In the genomic region with DNA sequence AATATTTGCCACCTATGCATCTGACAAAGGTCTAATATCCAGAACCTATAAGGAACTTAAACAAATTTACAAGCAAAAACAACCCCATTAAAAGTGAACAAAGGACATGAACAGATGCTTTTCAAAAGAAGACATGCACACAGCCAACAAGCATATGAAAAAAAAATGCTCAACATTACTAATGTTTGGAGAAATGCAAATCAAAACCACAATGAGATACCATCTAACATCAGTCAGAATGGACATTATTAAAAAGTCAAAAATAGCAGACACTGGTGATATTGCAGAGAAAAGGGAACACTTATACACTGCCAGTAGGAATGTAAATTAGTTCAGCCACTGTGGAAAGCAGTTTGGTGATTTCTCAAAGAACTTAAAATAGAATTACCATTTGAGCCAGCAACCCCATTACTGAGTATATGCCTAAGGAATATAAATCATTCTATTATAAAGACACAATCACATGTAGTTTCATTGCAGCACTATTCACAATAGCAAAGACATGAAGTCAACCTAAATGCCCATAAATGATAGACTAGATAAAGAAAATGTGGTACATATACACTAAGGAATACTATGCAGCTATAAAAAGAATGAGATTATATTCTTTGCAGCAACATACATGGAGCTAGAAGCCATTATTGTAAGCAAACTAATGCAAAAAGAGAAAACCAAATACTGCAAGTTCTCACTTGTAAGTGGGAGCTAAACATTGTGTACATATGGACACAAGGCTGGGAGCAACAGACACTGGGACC, we compare ENCODE assay signal across 1 cellular context.
A peak's percentile ranks its signal among the peaks of the same experiment; 100 is the strongest.
TF ChIP-seq lines count a peak whose summit lies in the region.

No MANE protein-coding gene starts in this region.

TF ChIP-seq in SK-N-SH treated with all-trans-retinoic acid at 6 μM for 48 hours, 23 proteins besides CTCF, POLR2A, EP300 and RAD21 (continued from another document):
- TF ChIP-seq ZNF565 (CRISPR knock-in tag; conservative IDR thresholded peaks at IDR 0.05; ENCODE audit: low read depth), result no peak
- no peak for TF ChIP-seq OSR1 (CRISPR knock-in tag; IDR thresholded peaks at IDR 0.05)
- TF ChIP-seq, protein P1, sequence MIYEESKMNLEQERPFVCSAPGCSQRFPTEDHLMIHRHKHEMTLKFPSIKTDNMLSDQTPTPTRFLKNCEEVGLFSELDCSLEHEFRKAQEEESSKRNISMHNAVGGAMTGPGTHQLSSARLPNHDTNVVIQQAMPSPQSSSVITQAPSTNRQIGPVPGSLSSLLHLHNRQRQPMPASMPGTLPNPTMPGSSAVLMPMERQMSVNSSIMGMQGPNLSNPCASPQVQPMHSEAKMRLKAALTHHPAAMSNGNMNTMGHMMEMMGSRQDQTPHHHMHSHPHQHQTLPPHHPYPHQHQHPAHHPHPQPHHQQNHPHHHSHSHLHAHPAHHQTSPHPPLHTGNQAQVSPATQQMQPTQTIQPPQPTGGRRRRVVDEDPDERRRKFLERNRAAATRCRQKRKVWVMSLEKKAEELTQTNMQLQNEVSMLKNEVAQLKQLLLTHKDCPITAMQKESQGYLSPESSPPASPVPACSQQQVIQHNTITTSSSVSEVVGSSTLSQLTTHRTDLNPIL (CRISPR knock-in tag; IDR thresholded peaks at IDR 0.05; ENCODE audit: low read depth), result no peak
- no peak for TF ChIP-seq ZC3H10 (CRISPR knock-in tag; IDR thresholded peaks at IDR 0.05)
- no peak for TF ChIP-seq SNAI2 (CRISPR knock-in tag; IDR thresholded peaks at IDR 0.05)
- TF ChIP-seq ARNTL (CRISPR knock-in tag; IDR thresholded peaks at IDR 0.05; ENCODE audit: borderline replicate concordance, low read depth), result no peak
- no peak for TF ChIP-seq PPARA (CRISPR knock-in tag; IDR thresholded peaks at IDR 0.05; ENCODE audit: borderline replicate concordance)
- peak; percentile 67 for TF ChIP-seq ISL1 (CRISPR knock-in tag; IDR thresholded peaks at IDR 0.05)
- TF ChIP-seq, protein P2, sequence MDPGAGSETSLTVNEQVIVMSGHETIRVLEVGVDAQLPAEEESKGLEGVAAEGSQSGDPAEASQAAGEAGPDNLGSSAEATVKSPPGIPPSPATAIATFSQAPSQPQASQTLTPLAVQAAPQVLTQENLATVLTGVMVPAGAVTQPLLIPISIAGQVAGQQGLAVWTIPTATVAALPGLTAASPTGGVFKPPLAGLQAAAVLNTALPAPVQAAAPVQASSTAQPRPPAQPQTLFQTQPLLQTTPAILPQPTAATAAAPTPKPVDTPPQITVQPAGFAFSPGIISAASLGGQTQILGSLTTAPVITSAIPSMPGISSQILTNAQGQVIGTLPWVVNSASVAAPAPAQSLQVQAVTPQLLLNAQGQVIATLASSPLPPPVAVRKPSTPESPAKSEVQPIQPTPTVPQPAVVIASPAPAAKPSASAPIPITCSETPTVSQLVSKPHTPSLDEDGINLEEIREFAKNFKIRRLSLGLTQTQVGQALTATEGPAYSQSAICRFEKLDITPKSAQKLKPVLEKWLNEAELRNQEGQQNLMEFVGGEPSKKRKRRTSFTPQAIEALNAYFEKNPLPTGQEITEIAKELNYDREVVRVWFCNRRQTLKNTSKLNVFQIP (CRISPR knock-in tag; IDR thresholded peaks at IDR 0.05; ENCODE audit: borderline replicate concordance, low read depth), result no peak
- peak; percentile 98 for TF ChIP-seq ZNF8 (CRISPR knock-in tag; IDR thresholded peaks at IDR 0.05)
TF ChIP-seq in SK-N-SH treated with all-trans-retinoic acid at 6 μM for 48 hours: peak in this region for 2.
